In the genomic region with DNA sequence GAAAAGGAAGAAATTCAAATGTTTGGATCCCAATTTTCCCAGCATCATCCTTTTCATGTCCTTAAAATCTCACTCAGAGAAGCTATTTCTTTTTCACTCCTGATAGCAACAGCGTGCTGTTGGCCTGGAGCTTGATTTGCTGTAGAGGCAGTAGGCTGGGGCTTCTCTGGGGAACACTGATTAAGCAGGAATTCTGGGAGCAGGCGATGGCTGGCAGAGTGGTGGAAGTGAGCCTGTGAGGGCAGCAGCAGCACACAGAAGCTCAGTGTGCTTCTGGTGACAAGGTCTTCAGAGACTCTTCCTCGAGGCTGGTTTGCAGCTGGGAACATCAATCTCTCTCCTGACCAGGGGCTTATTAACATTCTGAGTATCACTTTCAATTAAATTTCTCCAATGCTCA, we compare ENCODE assay signal across 20 cellular contexts.
"Had no signal": no experiment of that assay in that cellular context is flagged by ENCODE, and none has a peak within 500 bp of the region (broad histone marks: within the 10 kb centered on the region; RNA-seq: fewer than 3 reads in every experiment).

No MANE protein-coding gene starts in this region.

- H3K27ac Mint-ChIP-seq: activated CD4-positive, alpha-beta T cell treated with anti-CD3 and anti-CD28 coated beads for 36 hours; activated naive CD8-positive, alpha-beta T cell; endodermal cell; memory B cell; natural killer cell; WTC11 had no signal

- H3K4me2 ChIP-seq: smooth muscle cell had no signal

- H3K4me3 ChIP-seq: cardiac muscle cell, left ventricle myocardium inferior, right lobe of liver, SJSA1, smooth muscle cell, testis, upper lobe of left lung had no signal

- H3K36me3 ChIP-seq: cardiac muscle cell, left ventricle myocardium inferior, right lobe of liver, SJSA1, upper lobe of left lung had no signal

- DNase-seq: activated CD4-positive, alpha-beta T cell treated with anti-CD3 and anti-CD28 coated beads for 36 hours; activated CD4-positive, alpha-beta T cell treated with anti-CD3 and anti-CD28 coated beads, Interleukin-2, amount 50 U/mL, for 48 hours; activated T-cell treated with anti-CD3 and anti-CD28 coated beads for 4 hours; endodermal cell; foreskin keratinocyte; kidney glomerular epithelial cell; left ventricle myocardium inferior; natural killer cell; right lobe of liver; stimulated activated CD4-positive, alpha-beta T cell treated with anti-CD3 and anti-CD28 coated beads, Interleukin-4, amount 100 ng/mL, for 1 hour; stimulated activated naive CD8-positive, alpha-beta T cell treated with anti-CD3 and anti-CD28 coated beads, Interleukin-15, amount 100 ng/mL, for 72 hours; testis; upper lobe of left lung had no signal

- H3K27me3 Mint-ChIP-seq: activated CD4-positive, alpha-beta T cell treated with anti-CD3 and anti-CD28 coated beads for 36 hours; activated naive CD8-positive, alpha-beta T cell; memory B cell; stimulated activated naive CD8-positive, alpha-beta T cell treated with anti-CD3 and anti-CD28 coated beads, Interleukin-15, amount 100 ng/mL, for 72 hours had no signal

- H3K4me1 Mint-ChIP-seq: activated CD4-positive, alpha-beta T cell treated with anti-CD3 and anti-CD28 coated beads for 36 hours; endodermal cell; memory B cell; natural killer cell; stimulated activated naive CD8-positive, alpha-beta T cell treated with anti-CD3 and anti-CD28 coated beads, Interleukin-15, amount 100 ng/mL, for 72 hours had no signal

- H3K4me3 Mint-ChIP-seq: activated CD4-positive, alpha-beta T cell treated with anti-CD3 and anti-CD28 coated beads for 36 hours; activated naive CD8-positive, alpha-beta T cell; endodermal cell; memory B cell; natural killer cell; stimulated activated naive CD8-positive, alpha-beta T cell treated with anti-CD3 and anti-CD28 coated beads, Interleukin-15, amount 100 ng/mL, for 72 hours; WTC11 had no signal

- H3K4me1 ChIP-seq: foreskin keratinocyte, left ventricle myocardium inferior, right lobe of liver, SJSA1, testis, upper lobe of left lung had no signal

- H3K36me3 Mint-ChIP-seq: activated naive CD8-positive, alpha-beta T cell; memory B cell; natural killer cell had no signal

- H3K9me3 Mint-ChIP-seq: endodermal cell; stimulated activated naive CD8-positive, alpha-beta T cell treated with anti-CD3 and anti-CD28 coated beads, Interleukin-15, amount 100 ng/mL, for 72 hours had no signal

- H3K9me3 ChIP-seq: left ventricle myocardium inferior, right lobe of liver, testis, upper lobe of left lung had no signal

- H3K27ac ChIP-seq: cardiac muscle cell, epithelial cell of prostate, foreskin keratinocyte, left ventricle myocardium inferior, right lobe of liver, SJSA1, testis, upper lobe of left lung had no signal

- H3K27me3 ChIP-seq: cardiac muscle cell, foreskin keratinocyte, right lobe of liver, SJSA1, testis, upper lobe of left lung had no signal

- ATAC-seq: activated CD4-positive, alpha-beta T cell treated with anti-CD3 and anti-CD28 coated beads for 36 hours; foreskin keratinocyte; natural killer cell; right lobe of liver; stimulated activated naive CD8-positive, alpha-beta T cell treated with anti-CD3 and anti-CD28 coated beads, Interleukin-15, amount 100 ng/mL, for 72 hours; WTC11 had no signal
